Comparison of ENCODE assay signal across 22 cellular contexts in genomic region chr13:74907788-74908187, GRCh38.
"Had no signal": no experiment of that assay in that cellular context is flagged by ENCODE, and none has a peak within 500 bp of the region (broad histone marks: within the 10 kb centered on the region; RNA-seq: fewer than 3 reads in every experiment).

No MANE protein-coding gene starts in this region.

- H3K4me3 ChIP-seq: dorsolateral prefrontal cortex, esophagus squamous epithelium, left lung, lung, pancreas, right lobe of liver, skin epidermis, tibial artery had no signal

- H3K9me3 ChIP-seq: esophagus squamous epithelium, left lung, pancreas, right lobe of liver, tibial artery had no signal

- H3K4me3 Mint-ChIP-seq: activated naive CD4-positive, alpha-beta T cell treated with anti-CD3 and anti-CD28 coated beads, Interleukin-2, amount 50 U/mL, for 24 hours; effector memory CD8-positive, alpha-beta T cell; immature natural killer cell; naive thymus-derived CD4-positive, alpha-beta T cell; stimulated activated naive CD8-positive, alpha-beta T cell treated with anti-CD3 and anti-CD28 coated beads, Interleukin-15, amount 100 ng/mL, for 72 hours had no signal

- H3K4me1 Mint-ChIP-seq: activated naive CD4-positive, alpha-beta T cell treated with anti-CD3 and anti-CD28 coated beads, Interleukin-2, amount 50 U/mL, for 24 hours; naive thymus-derived CD4-positive, alpha-beta T cell; stimulated activated naive CD8-positive, alpha-beta T cell treated with anti-CD3 and anti-CD28 coated beads, Interleukin-15, amount 100 ng/mL, for 72 hours had no signal

- DNase-seq: activated CD4-positive, alpha-beta T cell treated with anti-CD3 and anti-CD28 coated beads for 1 hour; activated gamma-delta T cell treated with Interleukin-2 at 50 U/mL for 16 hours; activated T-cell treated with anti-CD3 and anti-CD28 coated beads, Interleukin-2, amount 50 U/mL, for 1 hour; aorta; caudate nucleus; dorsolateral prefrontal cortex; effector memory CD8-positive, alpha-beta T cell; esophagus squamous epithelium; immature natural killer cell; left lung; naive thymus-derived CD4-positive, alpha-beta T cell; pancreas; right lobe of liver; stimulated activated CD4-positive, alpha-beta T cell treated with anti-CD3 and anti-CD28 coated beads, Interleukin-1b, Interleukin-23, amount 100 ng/mL, for 48 hours; stimulated activated naive CD8-positive, alpha-beta T cell treated with anti-CD3 and anti-CD28 coated beads, Interleukin-15, amount 100 ng/mL, for 72 hours; T-helper 1 cell; tibial artery had no signal

- FAIRE-seq: pancreas, TTC549 had no signal

- H3K4me1 ChIP-seq: esophagus squamous epithelium, left lung, pancreas, right lobe of liver, tibial artery had no signal

- H3K27me3 Mint-ChIP-seq: brain; stimulated activated naive CD8-positive, alpha-beta T cell treated with anti-CD3 and anti-CD28 coated beads, Interleukin-15, amount 100 ng/mL, for 72 hours had no signal

- H3K36me3 ChIP-seq: esophagus squamous epithelium, left lung, pancreas, right lobe of liver, tibial artery had no signal

- H3K9me3 Mint-ChIP-seq: activated naive CD4-positive, alpha-beta T cell treated with anti-CD3 and anti-CD28 coated beads, Interleukin-2, amount 50 U/mL, for 24 hours; effector memory CD8-positive, alpha-beta T cell; immature natural killer cell; naive thymus-derived CD4-positive, alpha-beta T cell; stimulated activated naive CD8-positive, alpha-beta T cell treated with anti-CD3 and anti-CD28 coated beads, Interleukin-15, amount 100 ng/mL, for 72 hours had no signal

- H3K27ac ChIP-seq: dorsolateral prefrontal cortex, esophagus squamous epithelium, left lung, pancreas, right lobe of liver, skin epidermis, tibial artery had no signal

- H3K27me3 ChIP-seq: dorsolateral prefrontal cortex, esophagus squamous epithelium, left lung, pancreas, right lobe of liver, tibial artery had no signal

- H3K36me3 Mint-ChIP-seq: activated naive CD4-positive, alpha-beta T cell treated with anti-CD3 and anti-CD28 coated beads, Interleukin-2, amount 50 U/mL, for 24 hours; brain; immature natural killer cell; naive thymus-derived CD4-positive, alpha-beta T cell had no signal

- H3K27ac Mint-ChIP-seq: activated naive CD4-positive, alpha-beta T cell treated with anti-CD3 and anti-CD28 coated beads, Interleukin-2, amount 50 U/mL, for 24 hours; effector memory CD8-positive, alpha-beta T cell; immature natural killer cell; naive thymus-derived CD4-positive, alpha-beta T cell; stimulated activated naive CD8-positive, alpha-beta T cell treated with anti-CD3 and anti-CD28 coated beads, Interleukin-15, amount 100 ng/mL, for 72 hours had no signal

- ATAC-seq: effector memory CD8-positive, alpha-beta T cell; left lung; naive thymus-derived CD4-positive, alpha-beta T cell; pancreas; stimulated activated naive CD8-positive, alpha-beta T cell treated with anti-CD3 and anti-CD28 coated beads, Interleukin-15, amount 100 ng/mL, for 72 hours had no signal
